In genomic region chr1:31705080-31705866, GRCh38 we compare ENCODE assay signal across 8 cellular contexts. TPM values are rescaled to one million over a fixed set of nuclear protein-coding genes. Genes with fewer than 3 reads are reported as not detected.
DNase-seq lines count a peak whose midpoint lies in the region; ATAC-seq and TF ChIP-seq lines count a peak whose summit lies in the region.

No MANE protein-coding gene starts in this region.

- peak; percentile 87 for ATAC-seq in activated T-helper 17 cell treated with anti-CD3 and anti-CD28 coated beads, Interleukin-2, amount 50 U/mL, for 72 hours (replicated peaks)
- no peak for ATAC-seq in HG02678 (IDR thresholded peaks at IDR 0.05; ENCODE audit: unreplicated experiment)
- no peak for ATAC-seq in HG03135 (IDR thresholded peaks at IDR 0.05; ENCODE audit: unreplicated experiment)

- intact Hi-C loops in head of caudate nucleus (cut with DNase I) = loop anchor here (2.0 kb wide), 1 partner anchor 40 kb away; no protein-coding TSS in a partner anchor

- H3K4me3 Mint-ChIP-seq in activated T-helper 17 cell treated with anti-CD3 and anti-CD28 coated beads, Interleukin-2, amount 50 U/mL, for 72 hours = peak overlapping the region; percentile 69

- H3K4me1 ChIP-seq in NT2/D1 (ENCODE audit: insufficient read depth, insufficient read length) = peaks cover 37% of the 10 kb centered on the region

- no peaks in the 10 kb centered on the region for H3K9me3 Mint-ChIP-seq in activated T-helper 17 cell treated with anti-CD3 and anti-CD28 coated beads, Interleukin-2, amount 50 U/mL, for 72 hours

- H3K4me3 ChIP-seq in NT2/D1 (ENCODE audit: insufficient read length, low read depth) (no peak overlapping the region), retinal pigment epithelial cell (ENCODE audit: low read length) (no peak overlapping the region)

- no peaks in the 10 kb centered on the region for H3K36me3 Mint-ChIP-seq in activated T-helper 17 cell treated with anti-CD3 and anti-CD28 coated beads, Interleukin-2, amount 50 U/mL, for 72 hours (ENCODE audit: low read depth)

- peaks cover 23% of the 10 kb centered on the region for H3K4me1 Mint-ChIP-seq in activated T-helper 17 cell treated with anti-CD3 and anti-CD28 coated beads, Interleukin-2, amount 50 U/mL, for 72 hours

- DNase-seq in EL (peak; percentile 79), NT2/D1 (ENCODE audit: low read depth, low spot score) (peak; percentile 63), head of caudate nucleus (peak; percentile 41 to 92 (median 72)), retinal pigment epithelial cell (ENCODE audit: low read depth) (no peak), NCI-H1417 (lab: John Stamatoyannopoulos, UW) (no peak)

- no peaks in the 10 kb centered on the region for H3K9me3 ChIP-seq in NT2/D1 (ENCODE audit: insufficient read depth, low read length)

- H3K27me3 Mint-ChIP-seq in activated T-helper 17 cell treated with anti-CD3 and anti-CD28 coated beads, Interleukin-2, amount 50 U/mL, for 72 hours = peaks cover 11% of the 10 kb centered on the region

- peak; percentile 27 for TF ChIP-seq CTCF in retinal pigment epithelial cell (conservative IDR thresholded peaks at IDR 0.05; ENCODE audit: low read depth, low read length)

- peak overlapping the region; percentile 52 for H3K9ac ChIP-seq in NT2/D1 (ENCODE audit: insufficient read length, low read depth)

- H3K36me3 ChIP-seq in NT2/D1 (ENCODE audit: insufficient read depth, insufficient read length, low read length) = no peaks in the 10 kb centered on the region

- H3K27me3 ChIP-seq in NT2/D1 (ENCODE audit: insufficient read depth, insufficient read length) = no peaks in the 10 kb centered on the region

- H3K27ac Mint-ChIP-seq in activated T-helper 17 cell treated with anti-CD3 and anti-CD28 coated beads, Interleukin-2, amount 50 U/mL, for 72 hours = peak overlapping the region; percentile 80

RNA-seq across cellular contexts. Expression of gene COL16A1, which starts 1.5 kb away (rescaled TPM):
- not detected for total RNA-seq in activated T-helper 17 cell treated with anti-CD3 and anti-CD28 coated beads, Interleukin-2, amount 50 U/mL, for 72 hours

RNA-seq across cellular contexts. Expression of gene ADGRB2, which starts 58.9 kb away (rescaled TPM):
- 1 to 10 TPM in 1 of 2 donors, under 1 TPM in 1; 0.24 to 4.5 TPM for total RNA-seq in activated T-helper 17 cell treated with anti-CD3 and anti-CD28 coated beads, Interleukin-2, amount 50 U/mL, for 72 hours

Comparison
In these comparisons a context has a peak if more than half of its experiments do, and no peak if none do; other contexts are left out.
1. DNase-seq: peak in EL (single experiment), NT2/D1 (single experiment) and head of caudate nucleus (42 of 42); none in retinal pigment epithelial cell (single experiment) and NCI-H1417 (0 of 3).